In the genomic region with DNA sequence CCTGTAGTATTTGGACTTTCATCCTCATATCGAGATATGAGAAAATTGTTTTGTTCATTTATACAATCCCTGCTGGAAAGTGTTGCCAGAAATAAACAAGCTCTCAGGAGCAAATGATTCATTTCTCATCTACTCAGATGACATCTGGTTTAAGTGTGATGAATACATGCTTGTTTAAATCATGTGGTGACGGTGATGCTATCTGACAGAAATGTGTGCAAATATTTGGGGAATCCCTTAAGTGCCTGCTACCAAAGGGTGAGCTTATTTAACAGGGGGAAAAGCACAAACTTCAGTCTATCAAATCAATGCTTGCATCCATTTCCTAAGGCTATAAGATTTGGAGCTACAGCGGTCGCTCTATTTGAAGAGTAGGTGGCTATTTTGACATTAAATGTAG, we compare ENCODE assay signal across 1 cellular context.
TF ChIP-seq lines count a peak whose summit lies in the region.

No MANE protein-coding gene starts in this region.

TF ChIP-seq in HepG2, 621 proteins besides CTCF, POLR2A, EP300 and RAD21 (continued from another document):
- TF ChIP-seq ZBTB2 (CRISPR knock-in tag; IDR thresholded peaks at IDR 0.05; ENCODE audit: low read depth), result no peak
- no peak for TF ChIP-seq KLF15 (CRISPR knock-in tag; IDR thresholded peaks at IDR 0.05; ENCODE audit: borderline replicate concordance)
- no peak for TF ChIP-seq ZNF138 (CRISPR knock-in tag; IDR thresholded peaks at IDR 0.05; ENCODE audit: low read depth)
